ENCODE assay signal across 8 cellular contexts in the genomic region with DNA sequence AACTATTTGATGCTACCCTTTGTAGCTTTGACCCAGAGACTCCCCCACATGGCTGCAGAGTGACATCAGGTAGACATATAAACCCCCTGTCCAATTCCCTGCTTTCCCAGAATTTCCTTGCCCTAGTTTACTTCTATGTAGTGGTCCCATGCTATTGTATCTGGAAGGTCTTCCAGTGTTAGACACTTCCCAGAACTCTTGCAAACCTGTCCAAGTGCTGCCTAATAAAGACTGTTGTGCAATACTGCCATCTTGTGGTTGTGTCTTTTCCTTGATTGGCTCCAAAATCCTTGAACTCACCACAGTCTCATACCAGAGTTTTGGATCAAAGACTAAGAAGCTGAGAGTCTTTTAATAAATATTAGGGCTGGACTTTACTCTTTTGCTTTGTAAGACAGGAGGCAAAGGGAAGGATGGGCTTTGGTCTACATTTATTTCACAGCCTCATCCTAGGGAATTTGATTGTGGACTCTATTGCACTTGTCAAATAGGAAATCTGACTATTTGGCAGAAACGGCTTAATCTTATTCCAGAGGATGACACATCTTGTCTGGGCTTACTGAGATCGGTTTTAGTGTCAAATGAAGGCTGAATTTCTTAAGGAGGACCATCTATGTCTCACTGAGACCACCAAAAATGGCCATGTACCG.
DNase-seq lines count a peak whose midpoint lies in the region; ATAC-seq and TF ChIP-seq lines count a peak whose summit lies in the region.

No MANE protein-coding gene starts in this region.

- no peak overlapping the region for H3K4me3 Mint-ChIP-seq in natural killer cell
- no peak overlapping the region for H3K4me3 Mint-ChIP-seq in natural killer cell treated with Interleukin-12 subunit alpha and Interleukin-12 subunit beta and Interleukin-15 and Interleukin-18, amount 100 ng/mL, for 72 hours
- no peak overlapping the region for H3K4me3 Mint-ChIP-seq in osteocyte (ENCODE audit: unreplicated experiment)

- DNase-seq in natural killer cell, result no peak
- DNase-seq in natural killer cell treated with Interleukin-12 subunit alpha and Interleukin-12 subunit beta and Interleukin-15 and Interleukin-18, amount 100 ng/mL, for 72 hours (ENCODE audit: low spot score), result no peak
- peak; percentile 66 for DNase-seq in HFF-Myc (ENCODE audit: extremely low read depth, low read depth)
- DNase-seq in NB4 (ENCODE audit: low read depth), result peak; percentile 67
- DNase-seq in SK-MEL-5 (ENCODE audit: low read depth, low spot score), result peak; percentile 79
- peak; percentile 89 for DNase-seq in fibroblast of pulmonary artery (ENCODE audit: low read depth)
- no peak for DNase-seq in osteocyte (ENCODE audit: extremely low spot score, unreplicated experiment)
- DNase-seq in omental fat pad (ENCODE audit: low spot score), result no peak

- no peak for ATAC-seq in natural killer cell
- no peak for ATAC-seq in natural killer cell treated with Interleukin-12 subunit alpha and Interleukin-12 subunit beta and Interleukin-15 and Interleukin-18, amount 100 ng/mL, for 72 hours
- ATAC-seq in omental fat pad (ENCODE audit: low FRiP score), result no peak

- peak; percentile 11 for TF ChIP-seq CTCF in natural killer cell (IDR thresholded peaks at IDR 0.05)
- TF ChIP-seq CTCF in HFF-Myc (IDR thresholded peaks at IDR 0.05; ENCODE audit: low read depth, low read length, missing control alignments), result peak; percentile 67
- peak; percentile 59 for TF ChIP-seq CTCF in NB4 (IDR thresholded peaks at IDR 0.05; ENCODE audit: low read depth, low read length)
- TF ChIP-seq CTCF in fibroblast of pulmonary artery (IDR thresholded peaks at IDR 0.05; ENCODE audit: low read length, missing control alignments), result peak; percentile 79
- peak; percentile 67 for TF ChIP-seq CTCF in osteocyte (IDR thresholded peaks at IDR 0.05)
- TF ChIP-seq CTCF in omental fat pad (IDR thresholded peaks at IDR 0.05), result no peak

- no peaks in the 10 kb centered on the region for H3K36me3 Mint-ChIP-seq in natural killer cell
- no peaks in the 10 kb centered on the region for H3K36me3 Mint-ChIP-seq in natural killer cell treated with Interleukin-12 subunit alpha and Interleukin-12 subunit beta and Interleukin-15 and Interleukin-18, amount 100 ng/mL, for 72 hours
- H3K36me3 Mint-ChIP-seq in osteocyte (ENCODE audit: unreplicated experiment), result no peaks in the 10 kb centered on the region

- TF ChIP-seq POLR2A in NB4 (IDR thresholded peaks at IDR 0.05; ENCODE audit: extremely low read depth, insufficient read length), result no peak

- no peaks in the 10 kb centered on the region for H3K27me3 Mint-ChIP-seq in natural killer cell (ENCODE audit: low read depth in 2 of 2)
- H3K27me3 Mint-ChIP-seq in natural killer cell treated with Interleukin-12 subunit alpha and Interleukin-12 subunit beta and Interleukin-15 and Interleukin-18, amount 100 ng/mL, for 72 hours, result no peaks in the 10 kb centered on the region
- peaks cover 4% of the 10 kb centered on the region for H3K27me3 Mint-ChIP-seq in osteocyte (ENCODE audit: unreplicated experiment)

- peaks cover 0 to 5% of the 10 kb centered on the region in 2 donors for H3K9me3 Mint-ChIP-seq in natural killer cell
- peaks cover 4% of the 10 kb centered on the region for H3K9me3 Mint-ChIP-seq in natural killer cell treated with Interleukin-12 subunit alpha and Interleukin-12 subunit beta and Interleukin-15 and Interleukin-18, amount 100 ng/mL, for 72 hours
- H3K9me3 Mint-ChIP-seq in osteocyte (ENCODE audit: unreplicated experiment), result no peaks in the 10 kb centered on the region

- intact Hi-C loops in natural killer cell (cut with micrococcal nuclease), result loop anchor here (5.0 kb wide), 1 partner anchor 1620 kb away; no protein-coding TSS in a partner anchor

- no peaks in the 10 kb centered on the region for H3K4me1 Mint-ChIP-seq in natural killer cell
- H3K4me1 Mint-ChIP-seq in natural killer cell treated with Interleukin-12 subunit alpha and Interleukin-12 subunit beta and Interleukin-15 and Interleukin-18, amount 100 ng/mL, for 72 hours (ENCODE audit: low read depth in 2 of 2), result no peaks in the 10 kb centered on the region
- H3K4me1 Mint-ChIP-seq in osteocyte (ENCODE audit: unreplicated experiment), result peaks cover 17% of the 10 kb centered on the region

- H3K4me3 ChIP-seq in HFF-Myc (replicated peaks; ENCODE audit: low read depth, low read length), result no peak overlapping the region
- H3K4me3 ChIP-seq in NB4 (ENCODE audit: low read depth, low read length), result no peak overlapping the region
- H3K4me3 ChIP-seq in fibroblast of pulmonary artery (replicated peaks; ENCODE audit: low read depth, low read length), result no peak overlapping the region

- in situ Hi-C loops in SK-MEL-5 (cut with HindIII; ENCODE audit: low pct_unique_long_range_greater_than_20kb, low sequenced_read_pairs), result no loop called here

- H3K27ac Mint-ChIP-seq in natural killer cell, result no peak overlapping the region
- H3K27ac Mint-ChIP-seq in natural killer cell treated with Interleukin-12 subunit alpha and Interleukin-12 subunit beta and Interleukin-15 and Interleukin-18, amount 100 ng/mL, for 72 hours, result no peak overlapping the region
- no peak overlapping the region for H3K27ac Mint-ChIP-seq in osteocyte (ENCODE audit: unreplicated experiment)

Comparison
In these comparisons a context has a peak if more than half of its experiments do, and no peak if none do; other contexts are left out.
1. DNase-seq: peak in HFF-Myc (single experiment), NB4 (single experiment), SK-MEL-5 (single experiment) and fibroblast of pulmonary artery (single experiment); none in natural killer cell (single experiment), natural killer cell treated with Interleukin-12 subunit alpha and Interleukin-12 subunit beta and Interleukin-15 and Interleukin-18, amount 100 ng/mL, for 72 hours (single experiment), osteocyte (single experiment) and omental fat pad (single experiment).
2. CTCF ChIP-seq: peak in natural killer cell (single experiment), HFF-Myc (single experiment), NB4 (single experiment), fibroblast of pulmonary artery (single experiment) and osteocyte (single experiment); none in omental fat pad (0 of 3).